3 cellular contexts compared by ENCODE assay signal in genomic region chrX:53171356-53171755, GRCh38.
TF ChIP-seq lines count a peak whose summit lies in the region.

No MANE protein-coding gene starts in this region.

TF ChIP-seq in GM23338, 12 proteins besides CTCF, POLR2A, EP300 and RAD21:
- no peak for TF ChIP-seq ZNF462 (CRISPR knock-in tag; IDR thresholded peaks at IDR 0.05)
- TF ChIP-seq EZH2phosphoT487 (IDR thresholded peaks at IDR 0.05; ENCODE audit: unreplicated experiment): no peak
- no peak for TF ChIP-seq EZH2 (IDR thresholded peaks at IDR 0.05; ENCODE audit: low read depth, unreplicated experiment)

TF ChIP-seq in GM12878, 131 proteins besides CTCF, POLR2A, EP300 and RAD21:
- TF ChIP-seq PKNOX1 (IDR thresholded peaks at IDR 0.05) (no peak), ZNF687 (IDR thresholded peaks at IDR 0.05) (no peak), CBFB (IDR thresholded peaks at IDR 0.05; ENCODE audit: low read depth) (no peak), LARP7 (IDR thresholded peaks at IDR 0.05) (no peak), EGR1 (IDR thresholded peaks at IDR 0.05; ENCODE audit: borderline replicate concordance in 1 of 2, low read depth in 2 of 2, low read length in 2 of 2) (no peak), CEBPB (IDR thresholded peaks at IDR 0.05; ENCODE audit: borderline replicate concordance in 1 of 2, low read depth in 2 of 2, low read length in 2 of 2) (no peak), SMC3 (IDR thresholded peaks at IDR 0.05; ENCODE audit: borderline replicate concordance, low read length) (no peak), ESRRA (IDR thresholded peaks at IDR 0.05; ENCODE audit: low read length) (no peak), PAX5 (IDR thresholded peaks at IDR 0.05; ENCODE audit: borderline replicate concordance, low read depth, low read length) (no peak), JUND (IDR thresholded peaks at IDR 0.05; ENCODE audit: low read depth, low read length) (no peak), SP1 (IDR thresholded peaks at IDR 0.05; ENCODE audit: low read depth, low read length) (no peak), MLLT1 (IDR thresholded peaks at IDR 0.05) (no peak), HSF1 (IDR thresholded peaks at IDR 0.05; ENCODE audit: low read depth, low read length) (no peak), BACH1 (IDR thresholded peaks at IDR 0.05; ENCODE audit: borderline replicate concordance) (no peak), WRNIP1 (IDR thresholded peaks at IDR 0.05; ENCODE audit: borderline replicate concordance, low read depth, low read length) (no peak), EZH2 (IDR thresholded peaks at IDR 0.05; ENCODE audit: borderline replicate concordance, control insufficient read depth, low read depth, low read length) (no peak), ATF3 (IDR thresholded peaks at IDR 0.05; ENCODE audit: borderline replicate concordance, extremely low read depth, low read depth, low read length) (no peak)

TF ChIP-seq in WTC11, 78 proteins besides CTCF, POLR2A, EP300 and RAD21:
- no peak for TF ChIP-seq MLX (CRISPR knock-in tag; IDR thresholded peaks at IDR 0.05)
- TF ChIP-seq NFATC4 (CRISPR knock-in tag; IDR thresholded peaks at IDR 0.05): no peak
